In genomic region chr5:42526179-42526578, GRCh38 we compare ENCODE assay signal across 9 cellular contexts.
"Had no signal": no experiment of that assay in that cellular context is flagged by ENCODE, and none has a peak within 500 bp of the region (broad histone marks: within the 10 kb centered on the region; RNA-seq: fewer than 3 reads in every experiment).

No MANE protein-coding gene starts in this region.

- H3K9me3 ChIP-seq: HAP-1 had no signal

- H3K4me2 ChIP-seq: GM23338 had no signal

- H3K36me3 ChIP-seq: HAP-1 had no signal

- ATAC-seq: GM23338, HCT116 had no signal

- H2AFZ ChIP-seq: GM23248, GM23338 had no signal

- H3K4me3 ChIP-seq: GM23248, GM23338, HAP-1 had no signal

- H3K9ac ChIP-seq: GM23248 had no signal

- H3K4me1 ChIP-seq: HAP-1 had no signal

- DNase-seq: GM23248, GOT3, H7, H9, HCEC 1CT, HFFc6 had no signal

- H3K27ac ChIP-seq: GM23248 had no signal
